20 cellular contexts compared by ENCODE assay signal in genomic region chr5:153658151-153658550, GRCh38.
DNase-seq lines count a peak whose midpoint lies in the region; ATAC-seq, FAIRE-seq and TF ChIP-seq lines count a peak whose summit lies in the region.
"Had no signal": no experiment of that assay in that cellular context is flagged by ENCODE, and none has a peak within 500 bp of the region (broad histone marks: within the 10 kb centered on the region; RNA-seq: fewer than 3 reads in every experiment).

No MANE protein-coding gene starts in this region.

- H3K9me3 ChIP-seq in colonic mucosa: no peaks in the 10 kb centered on the region
- H3K9me3 ChIP-seq: BLaER1 treated with 17β-estradiol and CSF1 and Interleukin-3, amounts not matched to agents 10 nM and 100 nM had no signal

- H3K27ac ChIP-seq in colonic mucosa: no peak overlapping the region
- H3K27ac ChIP-seq: BLaER1 treated with 17β-estradiol and CSF1 and Interleukin-3, amounts not matched to agents 10 nM and 100 nM had no signal

- DNase-seq in COR-L47 (lab: John Stamatoyannopoulos, UW) (peak; percentile 6), HFFc6 (peak; percentile 15), NCI-H748 treated with DMSO at 0.1 percent for 48 hours (lab: John Stamatoyannopoulos, UW) (peak; percentile 67), islet precursor cell (peak; percentile 85), colonic mucosa (no peak), RCC 7860 (ENCODE audit: low spot score) (no peak)
- DNase-seq: CD8-positive, alpha-beta memory T cell; DND-41; H7; NCI-H1048; NCI-H1694 treated with DMSO at 0.1 percent for 48 hours; NCI-H2107; NCI-H446; T-cell had no signal

- H3K36me3 ChIP-seq in colonic mucosa: no peaks in the 10 kb centered on the region
- H3K36me3 ChIP-seq: BLaER1 treated with 17β-estradiol and CSF1 and Interleukin-3, amounts not matched to agents 10 nM and 100 nM had no signal

- no peaks in the 10 kb centered on the region for H3K4me1 ChIP-seq in colonic mucosa

- no peaks in the 10 kb centered on the region for H3K9me3 Mint-ChIP-seq in HFFc6

- no peaks in the 10 kb centered on the region for H3K27me3 ChIP-seq in colonic mucosa
- H3K27me3 ChIP-seq: BLaER1 treated with 17β-estradiol and CSF1 and Interleukin-3, amounts not matched to agents 10 nM and 100 nM had no signal

- H3K4me1 Mint-ChIP-seq in HFFc6 (ENCODE audit: low read depth): peaks cover 66% of the 10 kb centered on the region
- H3K4me1 Mint-ChIP-seq: CD8-positive, alpha-beta memory T cell; T-cell had no signal

- H3K27me3 Mint-ChIP-seq in HFFc6 (ENCODE audit: insufficient read depth): no peaks in the 10 kb centered on the region; the same call in 1 of the 2 replicates
- H3K27me3 Mint-ChIP-seq: CD8-positive, alpha-beta memory T cell had no signal

- peak overlapping the region; percentile 43 for H3K4me3 Mint-ChIP-seq in HFFc6
- H3K4me3 Mint-ChIP-seq: CD8-positive, alpha-beta memory T cell; T-cell had no signal

- no peaks in the 10 kb centered on the region for H3K36me3 Mint-ChIP-seq in HFFc6 (ENCODE audit: low read depth)
- H3K36me3 Mint-ChIP-seq: CD8-positive, alpha-beta memory T cell; T-cell had no signal

- ATAC-seq in HG02610 (IDR thresholded peaks at IDR 0.05; ENCODE audit: unreplicated experiment) (no peak), GM19455 (IDR thresholded peaks at IDR 0.05; ENCODE audit: unreplicated experiment) (no peak)
- ATAC-seq: Right ventricle myocardium inferior, T-cell had no signal

- H3K4me3 ChIP-seq in colonic mucosa: no peak overlapping the region
- H3K4me3 ChIP-seq: BLaER1 treated with 17β-estradiol and CSF1 and Interleukin-3, amounts not matched to agents 10 nM and 100 nM had no signal

- TF ChIP-seq CTCF in HFFc6 (IDR thresholded peaks at IDR 0.05) (no peak), colonic mucosa (IDR thresholded peaks at IDR 0.05) (no peak)

- FAIRE-seq in RCC 7860 (lab: Jason Lieb, UNC): no peak
- FAIRE-seq: A204.1, GM12892 had no signal

- intact Hi-C loops in colonic mucosa (cut with DNase I): no loop called here

- peak overlapping the region; percentile 25; the same call in 1 of the 2 replicates for H3K27ac Mint-ChIP-seq in HFFc6
- H3K27ac Mint-ChIP-seq: CD8-positive, alpha-beta memory T cell; T-cell had no signal

- no peak overlapping the region for H3K9ac ChIP-seq in colonic mucosa (ENCODE audit: low read depth in 2 of 2, low read length in 2 of 2)
- H3K9ac ChIP-seq: BLaER1 treated with 17β-estradiol and CSF1 and Interleukin-3, amounts not matched to agents 10 nM and 100 nM had no signal

Comparison
In these comparisons a context has a peak if more than half of its experiments do, and no peak if none do; other contexts are left out.
1. DNase-seq: peak in COR-L47 (single experiment), HFFc6 (single experiment), NCI-H748 treated with DMSO at 0.1 percent for 48 hours (single experiment) and islet precursor cell (single experiment); none in colonic mucosa (single experiment) and RCC 7860 (single experiment).